In the genomic region with DNA sequence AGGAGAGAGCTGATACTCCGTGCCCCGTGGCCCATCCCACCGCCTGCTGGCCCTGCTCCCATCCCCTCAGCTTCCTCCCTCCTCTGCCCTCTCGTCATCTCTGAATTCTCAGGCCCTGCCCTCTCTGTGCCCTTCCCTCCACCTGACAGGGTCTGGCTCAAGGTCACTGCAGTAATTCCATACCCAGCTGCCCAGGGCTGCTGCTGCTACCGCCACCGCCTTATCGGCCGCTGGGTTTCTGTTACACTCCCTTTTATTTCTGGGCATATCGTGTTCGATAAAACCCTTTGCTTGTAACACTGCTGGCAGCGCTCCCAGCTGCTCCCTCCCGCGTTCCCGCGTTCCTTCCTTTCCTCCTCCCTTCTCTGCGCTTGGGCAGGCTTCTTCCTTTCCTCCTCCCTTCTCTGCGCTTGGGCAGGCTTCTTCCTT, we compare ENCODE assay signal across 1 cellular context.
TF ChIP-seq lines count a peak whose summit lies in the region.

No MANE protein-coding gene starts in this region.

TF ChIP-seq in HEK293, 187 proteins besides CTCF, POLR2A, EP300 and RAD21 (continued from another document and continues in another):
- TF ChIP-seq ZBTB11 (tag by site-specific recombination; conservative IDR thresholded peaks at IDR 0.05; ENCODE audit: low read depth) (no peak), SP2 (tag by site-specific recombination; IDR thresholded peaks at IDR 0.05) (no peak), ZNF350 (tag by site-specific recombination; IDR thresholded peaks at IDR 0.05) (no peak), KLF7 (tag by site-specific recombination; IDR thresholded peaks at IDR 0.05; ENCODE audit: borderline replicate concordance) (no peak), ZBTB8A (tag by site-specific recombination; IDR thresholded peaks at IDR 0.05) (peak; percentile 29; the same call in 1 of the 2 replicates), FEZF1 (tag by site-specific recombination; IDR thresholded peaks at IDR 0.05) (0 out of 2 replicates have a peak, but pooled peaks have one; percentile 21), SETDB1 (IDR thresholded peaks at IDR 0.05; ENCODE audit: insufficient read length, low read length) (no peak), ZBTB17 (tag by site-specific recombination; IDR thresholded peaks at IDR 0.05) (peak; percentile 72), ZNF433 (tag by site-specific recombination; IDR thresholded peaks at IDR 0.05; ENCODE audit: low read depth) (no peak), ZNF510 (tag by site-specific recombination; IDR thresholded peaks at IDR 0.05; ENCODE audit: insufficient replicate concordance) (no peak), BCL11A (tag by site-specific recombination; IDR thresholded peaks at IDR 0.05; ENCODE audit: low read depth) (0 out of 2 replicates have a peak, but pooled peaks have one; percentile 55), ZNF394 (tag by site-specific recombination; IDR thresholded peaks at IDR 0.05; ENCODE audit: borderline replicate concordance) (peak; percentile 74; the same call in 1 of the 2 replicates), ZNF561 (tag by site-specific recombination; IDR thresholded peaks at IDR 0.05; ENCODE audit: borderline replicate concordance) (no peak), KLF8 (tag by site-specific recombination; IDR thresholded peaks at IDR 0.05) (no peak), ZEB2 (tag by site-specific recombination; IDR thresholded peaks at IDR 0.05) (peak; percentile 71), ZNF621 (tag by site-specific recombination; IDR thresholded peaks at IDR 0.05) (no peak), ZBTB26 (tag by site-specific recombination; optimal IDR thresholded peaks at IDR 0.05) (peak; percentile 59), ZNF324 (tag by site-specific recombination; IDR thresholded peaks at IDR 0.05) (no peak), GLI2 (tag by site-specific recombination; IDR thresholded peaks at IDR 0.05; ENCODE audit: borderline replicate concordance, low read depth) (no peak), ZBTB20 (tag by site-specific recombination; IDR thresholded peaks at IDR 0.05) (peak; percentile 60), KLF16 (tag by site-specific recombination; IDR thresholded peaks at IDR 0.05) (0 out of 2 replicates have a peak, but pooled peaks have one; percentile 41), ZNF626 (tag by site-specific recombination; IDR thresholded peaks at IDR 0.05) (no peak), ZNF843 (tag by site-specific recombination; IDR thresholded peaks at IDR 0.05) (peak; percentile 47; the same call in 1 of the 2 replicates), ZNF280C (tag by site-specific recombination; IDR thresholded peaks at IDR 0.05) (no peak), ZNF624 (tag by site-specific recombination; IDR thresholded peaks at IDR 0.05) (no peak), YY1 (tag by site-specific recombination; IDR thresholded peaks at IDR 0.05) (no peak), ZNF518A (tag by site-specific recombination; conservative IDR thresholded peaks at IDR 0.05; ENCODE audit: low read depth) (no peak), ZNF341 (tag by site-specific recombination; IDR thresholded peaks at IDR 0.05; ENCODE audit: low read depth) (peak; percentile 74; the same call in 1 of the 2 replicates), TCF7L2 (IDR thresholded peaks at IDR 0.05; ENCODE audit: borderline replicate concordance, low read depth, low read length) (no peak), ZNF501 (tag by site-specific recombination; IDR thresholded peaks at IDR 0.05) (no peak), ZNF157 (tag by site-specific recombination; IDR thresholded peaks at IDR 0.05) (no peak), ZNF416 (tag by site-specific recombination; IDR thresholded peaks at IDR 0.05) (no peak), ZNF175 (tag by site-specific recombination; IDR thresholded peaks at IDR 0.05) (no peak), WT1 (tag by site-specific recombination; IDR thresholded peaks at IDR 0.05) (peak; percentile 88), ZXDB (tag by site-specific recombination; IDR thresholded peaks at IDR 0.05) (peak; percentile 68), ZNF654 (tag by site-specific recombination; IDR thresholded peaks at IDR 0.05; ENCODE audit: low read depth) (no peak), ZBTB21 (tag by site-specific recombination; IDR thresholded peaks at IDR 0.05) (no peak), ZNF366 (tag by site-specific recombination; conservative IDR thresholded peaks at IDR 0.05) (peak; percentile 41), ZSCAN23 (tag by site-specific recombination; IDR thresholded peaks at IDR 0.05) (no peak), ZNF133 (tag by site-specific recombination; IDR thresholded peaks at IDR 0.05) (no peak), SP7 (tag by site-specific recombination; IDR thresholded peaks at IDR 0.05) (peak; percentile 38)
- TF ChIP-seq, protein P1, sequence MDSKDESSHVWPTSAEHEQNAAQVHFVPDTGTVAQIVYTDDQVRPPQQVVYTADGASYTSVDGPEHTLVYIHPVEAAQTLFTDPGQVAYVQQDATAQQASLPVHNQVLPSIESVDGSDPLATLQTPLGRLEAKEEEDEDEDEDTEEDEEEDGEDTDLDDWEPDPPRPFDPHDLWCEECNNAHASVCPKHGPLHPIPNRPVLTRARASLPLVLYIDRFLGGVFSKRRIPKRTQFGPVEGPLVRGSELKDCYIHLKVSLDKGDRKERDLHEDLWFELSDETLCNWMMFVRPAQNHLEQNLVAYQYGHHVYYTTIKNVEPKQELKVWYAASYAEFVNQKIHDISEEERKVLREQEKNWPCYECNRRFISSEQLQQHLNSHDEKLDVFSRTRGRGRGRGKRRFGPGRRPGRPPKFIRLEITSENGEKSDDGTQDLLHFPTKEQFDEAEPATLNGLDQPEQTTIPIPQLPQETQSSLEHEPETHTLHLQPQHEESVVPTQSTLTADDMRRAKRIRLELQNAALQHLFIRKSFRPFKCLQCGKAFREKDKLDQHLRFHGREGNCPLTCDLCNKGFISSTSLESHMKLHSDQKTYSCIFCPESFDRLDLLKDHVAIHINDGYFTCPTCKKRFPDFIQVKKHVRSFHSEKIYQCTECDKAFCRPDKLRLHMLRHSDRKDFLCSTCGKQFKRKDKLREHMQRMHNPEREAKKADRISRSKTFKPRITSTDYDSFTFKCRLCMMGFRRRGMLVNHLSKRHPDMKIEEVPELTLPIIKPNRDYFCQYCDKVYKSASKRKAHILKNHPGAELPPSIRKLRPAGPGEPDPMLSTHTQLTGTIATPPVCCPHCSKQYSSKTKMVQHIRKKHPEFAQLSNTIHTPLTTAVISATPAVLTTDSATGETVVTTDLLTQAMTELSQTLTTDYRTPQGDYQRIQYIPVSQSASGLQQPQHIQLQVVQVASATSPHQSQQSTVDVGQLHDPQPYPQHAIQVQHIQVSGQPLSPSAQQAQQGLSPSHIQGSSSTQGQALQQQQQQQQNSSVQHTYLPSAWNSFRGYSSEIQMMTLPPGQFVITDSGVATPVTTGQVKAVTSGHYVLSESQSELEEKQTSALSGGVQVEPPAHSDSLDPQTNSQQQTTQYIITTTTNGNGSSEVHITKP (tag by site-specific recombination; IDR thresholded peaks at IDR 0.05): peak; percentile 44; the same call in 1 of the 2 replicates
- TF ChIP-seq, protein P2, sequence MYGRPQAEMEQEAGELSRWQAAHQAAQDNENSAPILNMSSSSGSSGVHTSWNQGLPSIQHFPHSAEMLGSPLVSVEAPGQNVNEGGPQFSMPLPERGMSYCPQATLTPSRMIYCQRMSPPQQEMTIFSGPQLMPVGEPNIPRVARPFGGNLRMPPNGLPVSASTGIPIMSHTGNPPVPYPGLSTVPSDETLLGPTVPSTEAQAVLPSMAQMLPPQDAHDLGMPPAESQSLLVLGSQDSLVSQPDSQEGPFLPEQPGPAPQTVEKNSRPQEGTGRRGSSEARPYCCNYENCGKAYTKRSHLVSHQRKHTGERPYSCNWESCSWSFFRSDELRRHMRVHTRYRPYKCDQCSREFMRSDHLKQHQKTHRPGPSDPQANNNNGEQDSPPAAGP (tag by site-specific recombination; IDR thresholded peaks at IDR 0.05): peak; percentile 51; the same call in 1 of the 2 replicates
- TF ChIP-seq, protein P3, sequence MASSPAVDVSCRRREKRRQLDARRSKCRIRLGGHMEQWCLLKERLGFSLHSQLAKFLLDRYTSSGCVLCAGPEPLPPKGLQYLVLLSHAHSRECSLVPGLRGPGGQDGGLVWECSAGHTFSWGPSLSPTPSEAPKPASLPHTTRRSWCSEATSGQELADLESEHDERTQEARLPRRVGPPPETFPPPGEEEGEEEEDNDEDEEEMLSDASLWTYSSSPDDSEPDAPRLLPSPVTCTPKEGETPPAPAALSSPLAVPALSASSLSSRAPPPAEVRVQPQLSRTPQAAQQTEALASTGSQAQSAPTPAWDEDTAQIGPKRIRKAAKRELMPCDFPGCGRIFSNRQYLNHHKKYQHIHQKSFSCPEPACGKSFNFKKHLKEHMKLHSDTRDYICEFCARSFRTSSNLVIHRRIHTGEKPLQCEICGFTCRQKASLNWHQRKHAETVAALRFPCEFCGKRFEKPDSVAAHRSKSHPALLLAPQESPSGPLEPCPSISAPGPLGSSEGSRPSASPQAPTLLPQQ (tag by site-specific recombination; IDR thresholded peaks at IDR 0.05): no peak
